7 cellular contexts compared by ENCODE assay signal in the genomic region with DNA sequence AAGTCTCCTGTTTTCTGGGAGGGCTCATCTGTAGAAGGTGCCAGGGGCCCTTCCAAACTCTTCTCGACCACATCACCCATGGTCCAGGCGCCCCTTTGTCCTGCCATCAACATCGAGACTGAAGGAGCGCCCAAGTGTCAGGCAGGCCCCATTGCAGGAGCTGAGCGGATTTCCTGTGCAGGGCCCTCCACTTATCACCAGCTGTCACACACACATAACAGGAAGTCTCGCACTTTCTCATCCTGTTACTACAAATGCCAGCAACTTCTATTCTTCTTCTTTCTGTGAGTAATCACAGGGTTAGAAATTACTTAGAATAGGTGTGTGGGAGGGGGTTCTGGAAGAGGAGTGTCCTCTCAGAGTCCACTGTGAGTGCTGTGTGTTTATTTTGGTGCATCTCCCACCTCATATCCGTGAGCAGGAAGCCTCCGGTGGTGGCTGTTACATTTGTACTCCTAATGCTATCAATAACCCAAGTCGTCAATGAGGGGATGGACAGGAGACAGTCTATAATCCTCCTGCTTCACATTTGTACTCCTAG. TPM values are rescaled to one million over a fixed set of nuclear protein-coding genes. Genes with fewer than 3 reads are reported as not detected.
DNase-seq lines count a peak whose midpoint lies in the region; ATAC-seq and TF ChIP-seq lines count a peak whose summit lies in the region.

A gene with protein sequence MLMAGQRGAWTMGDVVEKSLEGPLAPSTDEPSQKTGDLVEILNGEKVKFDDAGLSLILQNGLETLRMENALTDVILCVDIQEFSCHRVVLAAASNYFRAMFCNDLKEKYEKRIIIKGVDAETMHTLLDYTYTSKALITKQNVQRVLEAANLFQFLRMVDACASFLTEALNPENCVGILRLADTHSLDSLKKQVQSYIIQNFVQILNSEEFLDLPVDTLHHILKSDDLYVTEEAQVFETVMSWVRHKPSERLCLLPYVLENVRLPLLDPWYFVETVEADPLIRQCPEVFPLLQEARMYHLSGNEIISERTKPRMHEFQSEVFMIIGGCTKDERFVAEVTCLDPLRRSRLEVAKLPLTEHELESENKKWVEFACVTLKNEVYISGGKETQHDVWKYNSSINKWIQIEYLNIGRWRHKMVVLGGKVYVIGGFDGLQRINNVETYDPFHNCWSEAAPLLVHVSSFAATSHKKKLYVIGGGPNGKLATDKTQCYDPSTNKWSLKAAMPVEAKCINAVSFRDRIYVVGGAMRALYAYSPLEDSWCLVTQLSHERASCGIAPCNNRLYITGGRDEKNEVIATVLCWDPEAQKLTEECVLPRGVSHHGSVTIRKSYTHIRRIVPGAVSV (minus strand): TSS at position 166 of the 541 bp plus-strand sequence. CDS start 53 bp downstream, at position 113.

- DNase-seq in activated CD4-positive, alpha-beta T cell treated with anti-CD3 and anti-CD28 coated beads, Interleukin-2, amount 10 ng/mL, durations not matched to agents 24 days and 14 days: peak; percentile 91
- peak; percentile 67 for DNase-seq in endothelial cell (ENCODE audit: low spot score)
- DNase-seq in stimulated activated CD4-positive, alpha-beta T cell treated with anti-CD3 and anti-CD28 coated beads, Interleukin-1b, Interleukin-23, amount 100 ng/mL, for 1 hour (ENCODE audit: low read depth in 2 of 2): peak; percentile 32 to 46
- no peak for DNase-seq in midbrain (lab: John Stamatoyannopoulos, UW)
- no peak for DNase-seq in NCI-H2171 (lab: John Stamatoyannopoulos, UW)

- peak; percentile 91 for ATAC-seq in GM19438 (IDR thresholded peaks at IDR 0.05; ENCODE audit: low read depth, unreplicated experiment)
- ATAC-seq in HG03520 (IDR thresholded peaks at IDR 0.05; ENCODE audit: unreplicated experiment): peak; percentile 92

- intact Hi-C loops in activated CD4-positive, alpha-beta T cell treated with anti-CD3 and anti-CD28 coated beads, Interleukin-2, amount 10 ng/mL, durations not matched to agents 24 days and 14 days (cut with micrococcal nuclease): loop anchor here (1.0 to 10.0 kb wide), 11 partner anchors 15 to 599 kb away; a partner anchor contains a TSS

- peak within 1 kb of the TSS; percentile 95 for H3K4me3 Mint-ChIP-seq in activated CD4-positive, alpha-beta T cell treated with anti-CD3 and anti-CD28 coated beads, Interleukin-2, amount 10 ng/mL, durations not matched to agents 24 days and 14 days
- H3K4me3 Mint-ChIP-seq in endothelial cell (ENCODE audit: unreplicated experiment): peak within 1 kb of the TSS; percentile 95

- peak within 1 kb of the TSS; percentile 99 for H3K27ac Mint-ChIP-seq in activated CD4-positive, alpha-beta T cell treated with anti-CD3 and anti-CD28 coated beads, Interleukin-2, amount 10 ng/mL, durations not matched to agents 24 days and 14 days
- H3K27ac Mint-ChIP-seq in endothelial cell (ENCODE audit: unreplicated experiment): peak within 1 kb of the TSS; percentile 98

- no peaks in the 10 kb centered on the region for H3K9me3 Mint-ChIP-seq in activated CD4-positive, alpha-beta T cell treated with anti-CD3 and anti-CD28 coated beads, Interleukin-2, amount 10 ng/mL, durations not matched to agents 24 days and 14 days
- no peaks in the 10 kb centered on the region for H3K9me3 Mint-ChIP-seq in endothelial cell (ENCODE audit: unreplicated experiment)

- TF ChIP-seq CTCF in endothelial cell (IDR thresholded peaks at IDR 0.05; ENCODE audit: unreplicated experiment): no peak

- peaks cover 29% of the 10 kb centered on the region for H3K36me3 Mint-ChIP-seq in activated CD4-positive, alpha-beta T cell treated with anti-CD3 and anti-CD28 coated beads, Interleukin-2, amount 10 ng/mL, durations not matched to agents 24 days and 14 days (ENCODE audit: low read depth)
- H3K36me3 Mint-ChIP-seq in endothelial cell (ENCODE audit: low read depth, unreplicated experiment): peaks cover 10% of the 10 kb centered on the region

- H3K27me3 Mint-ChIP-seq in activated CD4-positive, alpha-beta T cell treated with anti-CD3 and anti-CD28 coated beads, Interleukin-2, amount 10 ng/mL, durations not matched to agents 24 days and 14 days: no peaks in the 10 kb centered on the region
- H3K27me3 Mint-ChIP-seq in endothelial cell (ENCODE audit: unreplicated experiment): peaks cover 4% of the 10 kb centered on the region

- peaks cover 55% of the 10 kb centered on the region for H3K4me1 Mint-ChIP-seq in activated CD4-positive, alpha-beta T cell treated with anti-CD3 and anti-CD28 coated beads, Interleukin-2, amount 10 ng/mL, durations not matched to agents 24 days and 14 days
- peaks cover 51% of the 10 kb centered on the region for H3K4me1 Mint-ChIP-seq in endothelial cell (ENCODE audit: unreplicated experiment)

RNA-seq across cellular contexts. Expression of the gene that starts here (rescaled TPM):
- 44.9 and 47.1 TPM in 2 replicates for total RNA-seq in activated CD4-positive, alpha-beta T cell treated with anti-CD3 and anti-CD28 coated beads, Interleukin-2, amount 10 ng/mL, durations not matched to agents 24 days and 14 days
- 46.1 TPM for total RNA-seq in endothelial cell (ENCODE audit: unreplicated experiment)

Comparison
In these comparisons a context has a peak if more than half of its experiments do, and no peak if none do; other contexts are left out.
1. DNase-seq: peak in activated CD4-positive, alpha-beta T cell treated with anti-CD3 and anti-CD28 coated beads, Interleukin-2, amount 10 ng/mL, durations not matched to agents 24 days and 14 days (single experiment), endothelial cell (single experiment) and stimulated activated CD4-positive, alpha-beta T cell treated with anti-CD3 and anti-CD28 coated beads, Interleukin-1b, Interleukin-23, amount 100 ng/mL, for 1 hour (2 of 2); none in midbrain (single experiment) and NCI-H2171 (single experiment).